ENCODE assay signal across 10 cellular contexts in genomic region chr5:40490464-40491083, GRCh38.
DNase-seq lines count a peak whose midpoint lies in the region; ATAC-seq, FAIRE-seq and TF ChIP-seq lines count a peak whose summit lies in the region.
"Had no signal": no experiment of that assay in that cellular context is flagged by ENCODE, and none has a peak within 500 bp of the region (broad histone marks: within the 10 kb centered on the region; RNA-seq: fewer than 3 reads in every experiment).

No MANE protein-coding gene starts in this region.

- H3K27me3 Mint-ChIP-seq in osteocyte (ENCODE audit: unreplicated experiment): no peaks in the 10 kb centered on the region

- no peaks in the 10 kb centered on the region for H3K9me3 ChIP-seq in pancreas

- ATAC-seq in GM21786 (IDR thresholded peaks at IDR 0.05; ENCODE audit: unreplicated experiment) (peak; percentile 40), pancreas (no peak)

- H3K27ac ChIP-seq in pancreas: no peak overlapping the region
- H3K27ac ChIP-seq: 22Rv1 had no signal

- DNase-seq in SIG-M5 treated with dmso at 0.1 percent for 504 hours (lab: John Stamatoyannopoulos, UW; ENCODE audit: unreplicated experiment) (peak; percentile 88), SIG-M5 (lab: John Stamatoyannopoulos, UW) (no peak), Kasumi-1 (lab: John Stamatoyannopoulos, UW) (peak; percentile 20 to 26), osteocyte (ENCODE audit: extremely low spot score, unreplicated experiment) (no peak), DMS53 treated with DMSO at 0.1 percent for 48 hours (lab: John Stamatoyannopoulos, UW; ENCODE audit: unreplicated experiment) (no peak), pancreas (no peak), medulla oblongata (ENCODE audit: extremely low spot score) (no peak)
- DNase-seq: Right ventricle myocardium superior had no signal

- 66 to 75% methylated on average over 4 of the region's 4 CpGs for WGBS in pancreas, 2 donors

- H3K4me1 ChIP-seq in pancreas: peaks cover 0 to 5% (median 3%) of the 10 kb centered on the region in 3 donors

- H3K4me3 Mint-ChIP-seq in osteocyte (ENCODE audit: unreplicated experiment): no peak overlapping the region

- intact Hi-C loops in pancreas (cut with DNase I): no loop called here

- no peaks in the 10 kb centered on the region for H3K36me3 ChIP-seq in pancreas

- TF ChIP-seq CTCF in osteocyte (IDR thresholded peaks at IDR 0.05): no peak
- TF ChIP-seq CTCF in pancreas (IDR thresholded peaks at IDR 0.05): no peak

- peaks cover 33% of the 10 kb centered on the region for H3K4me1 Mint-ChIP-seq in osteocyte (ENCODE audit: unreplicated experiment)

- H3K27me3 ChIP-seq in pancreas: no peaks in the 10 kb centered on the region

- FAIRE-seq in pancreas (lab: Jason Lieb, UNC): no peak

- H3K27ac Mint-ChIP-seq in osteocyte (ENCODE audit: unreplicated experiment): peak overlapping the region; percentile 23

- no peak overlapping the region for H3K4me3 ChIP-seq in pancreas

- no peaks in the 10 kb centered on the region for H3K36me3 Mint-ChIP-seq in osteocyte (ENCODE audit: unreplicated experiment)

- H3K9me3 Mint-ChIP-seq in osteocyte (ENCODE audit: unreplicated experiment): no peaks in the 10 kb centered on the region

Comparison
In these comparisons a context has a peak if more than half of its experiments do, and no peak if none do; other contexts are left out.
1. DNase-seq: peak in SIG-M5 treated with dmso at 0.1 percent for 504 hours (single experiment) and Kasumi-1 (2 of 2); none in SIG-M5 (single experiment), osteocyte (single experiment), DMS53 treated with DMSO at 0.1 percent for 48 hours (single experiment), pancreas (0 of 6) and medulla oblongata (single experiment).